ENCODE assay signal across 9 cellular contexts in the genomic region with DNA sequence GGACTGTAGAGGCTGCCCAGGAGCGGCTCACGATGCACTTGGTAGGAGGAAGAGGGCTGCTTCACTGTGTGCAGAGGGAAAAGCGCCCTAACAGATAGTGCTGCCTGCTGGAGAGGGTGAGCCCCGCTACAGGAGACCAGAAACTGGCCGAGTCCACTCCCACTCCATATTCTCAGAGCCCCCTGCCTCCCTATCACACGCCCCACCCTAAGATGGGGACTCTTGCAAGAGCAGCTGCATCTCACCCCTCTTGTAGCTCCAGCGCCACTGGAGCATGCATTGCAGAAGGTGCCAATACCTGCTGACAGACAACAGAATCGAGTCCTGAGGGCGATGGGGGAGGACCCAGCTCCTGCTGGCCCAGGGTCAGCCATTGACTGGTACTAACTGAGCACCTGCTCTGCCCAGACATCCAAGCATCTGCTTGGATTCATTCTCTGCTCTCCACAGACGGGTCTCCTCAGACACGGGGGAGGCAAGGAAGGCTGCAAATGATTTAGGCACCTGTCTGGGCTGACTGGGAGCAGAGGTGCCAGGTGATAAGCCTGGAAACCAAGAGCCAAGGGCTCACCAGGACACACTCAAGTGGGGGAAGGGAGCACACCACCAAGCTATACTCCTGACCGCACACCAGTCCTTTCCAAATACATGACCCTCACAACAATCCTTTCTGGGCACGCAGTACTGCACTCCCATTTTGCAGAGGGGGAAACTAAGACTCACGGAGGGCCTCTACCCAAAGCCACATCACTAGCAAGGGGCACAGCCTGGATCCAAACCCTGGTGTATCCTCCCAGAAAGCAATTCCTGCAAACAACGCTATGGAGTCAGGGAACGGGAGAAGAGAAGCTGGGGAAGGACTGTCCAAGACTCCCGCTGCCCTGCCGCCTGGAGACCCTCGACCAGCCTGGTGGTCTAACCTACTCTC. TPM values are rescaled to one million over a fixed set of nuclear protein-coding genes. Genes with fewer than 3 reads are reported as not detected.
DNase-seq lines count a peak whose midpoint lies in the region; ATAC-seq, FAIRE-seq and TF ChIP-seq lines count a peak whose summit lies in the region.
"Had no signal": no experiment of that assay in that cellular context is flagged by ENCODE, and none has a peak within 500 bp of the region (broad histone marks: within the 10 kb centered on the region; RNA-seq: fewer than 3 reads in every experiment).

No MANE protein-coding gene starts in this region.

- H3K4me1 Mint-ChIP-seq in activated naive CD4-positive, alpha-beta T cell treated with anti-CD3 and anti-CD28 coated beads, Interleukin-2, amount 10 ng/mL, durations not matched to agents 7 days and 5 days, result peaks cover 47% of the 10 kb centered on the region
- peaks cover 20% of the 10 kb centered on the region for H3K4me1 Mint-ChIP-seq in astrocyte (ENCODE audit: low read depth, unreplicated experiment)

- no peak for FAIRE-seq in astrocyte (lab: Jason Lieb, UNC)

- peaks cover 60% of the 10 kb centered on the region for H3K79me2 ChIP-seq in astrocyte (ENCODE audit: insufficient read depth, low read length)

- no peak for TF ChIP-seq EP300 in upper lobe of left lung (IDR thresholded peaks at IDR 0.05)

- H3K9me3 Mint-ChIP-seq in activated naive CD4-positive, alpha-beta T cell treated with anti-CD3 and anti-CD28 coated beads, Interleukin-2, amount 10 ng/mL, durations not matched to agents 7 days and 5 days, result no peaks in the 10 kb centered on the region
- H3K9me3 Mint-ChIP-seq in astrocyte (ENCODE audit: unreplicated experiment), result peaks cover 4% of the 10 kb centered on the region

- 57 to 59% methylated on average over 14 to 19 of the region's 19 CpGs for WGBS in upper lobe of left lung, 2 donors

- peak overlapping the region; percentile 94 for H3K4me2 ChIP-seq in astrocyte (ENCODE audit: low read length)

- no peak for TF ChIP-seq POLR2A in upper lobe of left lung (IDR thresholded peaks at IDR 0.05)

- H3K27ac Mint-ChIP-seq in activated naive CD4-positive, alpha-beta T cell treated with anti-CD3 and anti-CD28 coated beads, Interleukin-2, amount 10 ng/mL, durations not matched to agents 7 days and 5 days, result peak overlapping the region; percentile 70
- H3K27ac Mint-ChIP-seq in astrocyte (ENCODE audit: unreplicated experiment), result peak overlapping the region; percentile 41

- H3K36me3 ChIP-seq in astrocyte (ENCODE audit: insufficient read depth, low read length) (no peaks in the 10 kb centered on the region), lower lobe of right lung (no peaks in the 10 kb centered on the region), upper lobe of left lung (no peaks in the 10 kb centered on the region)

- no peaks in the 10 kb centered on the region for H3K27me3 ChIP-seq in astrocyte (ENCODE audit: insufficient read depth, low read length)
- no peaks in the 10 kb centered on the region for H3K27me3 ChIP-seq in lower lobe of right lung (ENCODE audit: low read depth)
- no peaks in the 10 kb centered on the region for H3K27me3 ChIP-seq in upper lobe of left lung

- no peaks in the 10 kb centered on the region for H3K36me3 Mint-ChIP-seq in activated naive CD4-positive, alpha-beta T cell treated with anti-CD3 and anti-CD28 coated beads, Interleukin-2, amount 10 ng/mL, durations not matched to agents 7 days and 5 days
- H3K36me3 Mint-ChIP-seq in astrocyte (ENCODE audit: low read depth, unreplicated experiment), result no peaks in the 10 kb centered on the region

- no peaks in the 10 kb centered on the region for H3K9me3 ChIP-seq in astrocyte (ENCODE audit: insufficient read depth, low read depth, low read length)
- H3K9me3 ChIP-seq in lower lobe of right lung, result no peaks in the 10 kb centered on the region
- H3K9me3 ChIP-seq in upper lobe of left lung, result no peaks in the 10 kb centered on the region

- H3K9ac ChIP-seq in astrocyte (ENCODE audit: low read length), result peak overlapping the region; percentile 87

- ATAC-seq in lower lobe of right lung (no peak), upper lobe of left lung (ENCODE audit: low FRiP score in 2 of 2) (no peak)
- ATAC-seq: activated CD4-positive, CD25-positive, alpha-beta regulatory T cell treated with anti-CD3 and anti-CD28 coated beads, Interleukin-2, amount 50 U/mL, for 24 hours had no signal

- intact Hi-C loops in lower lobe of right lung (cut with DNase I), result no loop called here

- peak overlapping the region; percentile 81 for H2AFZ ChIP-seq in astrocyte (ENCODE audit: low read depth, low read length)

- H3K27ac ChIP-seq in astrocyte (ENCODE audit: low read depth, low read length), result no peak overlapping the region
- H3K27ac ChIP-seq in lower lobe of right lung, result peak overlapping the region; percentile 89
- H3K27ac ChIP-seq in upper lobe of left lung, result peak overlapping the region; percentile 88 to 100 (median 100)

- peak overlapping the region; percentile 95 for H3K4me3 Mint-ChIP-seq in activated naive CD4-positive, alpha-beta T cell treated with anti-CD3 and anti-CD28 coated beads, Interleukin-2, amount 10 ng/mL, durations not matched to agents 7 days and 5 days
- peak overlapping the region; percentile 95 for H3K4me3 Mint-ChIP-seq in astrocyte (ENCODE audit: unreplicated experiment)

- DNase-seq in activated naive CD4-positive, alpha-beta T cell treated with anti-CD3 and anti-CD28 coated beads, Interleukin-2, amount 10 ng/mL, durations not matched to agents 7 days and 5 days, result no peak
- no peak for DNase-seq in activated naive CD4-positive, alpha-beta T cell (lab: John Stamatoyannopoulos, UW)
- DNase-seq in astrocyte (ENCODE audit: low read depth) (no peak), lower lobe of right lung (no peak), upper lobe of left lung (no peak), GM19238 (ENCODE audit: insufficient read length, low spot score) (no peak), NCI-H187 (lab: John Stamatoyannopoulos, UW) (no peak)
- DNase-seq in stimulated activated CD4-positive, alpha-beta T cell treated with anti-CD3 and anti-CD28 coated beads, Interleukin-4, amount 100 ng/mL, for 24 hours, result no peak

- H3K27me3 Mint-ChIP-seq in activated naive CD4-positive, alpha-beta T cell treated with anti-CD3 and anti-CD28 coated beads, Interleukin-2, amount 10 ng/mL, durations not matched to agents 7 days and 5 days, result peaks cover 7% of the 10 kb centered on the region
- H3K27me3 Mint-ChIP-seq in astrocyte (ENCODE audit: low read depth, unreplicated experiment), result no peaks in the 10 kb centered on the region

- TF ChIP-seq CTCF in astrocyte (IDR thresholded peaks at IDR 0.05; ENCODE audit: insufficient read depth, low read depth, low read length) (no peak), lower lobe of right lung (IDR thresholded peaks at IDR 0.05) (no peak), upper lobe of left lung (IDR thresholded peaks at IDR 0.05) (no peak)

- CTCF ChIA-PET in activated naive CD4-positive, alpha-beta T cell treated with anti-CD3 and anti-CD28 coated beads, Interleukin-2, amount 10 ng/mL, durations not matched to agents 7 days and 5 days (lab: Charles Lee), result no interaction called here

- H4K20me1 ChIP-seq in astrocyte (ENCODE audit: insufficient read depth, low read length), result peaks cover 50% of the 10 kb centered on the region

- H3K4me3 ChIP-seq in astrocyte (ENCODE audit: insufficient read depth, low read depth, low read length) (peak overlapping the region; percentile 94), lower lobe of right lung (peak overlapping the region; percentile 99), upper lobe of left lung (peak overlapping the region; percentile 83 to 100 (median 97))

- H3K4me1 ChIP-seq in astrocyte (ENCODE audit: insufficient read depth, low read length) (peaks cover 12% of the 10 kb centered on the region), lower lobe of right lung (peaks cover 55% of the 10 kb centered on the region), upper lobe of left lung (peaks cover 40 to 57% (median 50%) of the 10 kb centered on the region in 4 donors)

RNA-seq across cellular contexts. Expression of a gene that starts 1.6 kb away (rescaled TPM):
- total RNA-seq in astrocyte, result 45.9 and 48.2 TPM in 2 replicates
- total RNA-seq in lower lobe of right lung, result 34.9 TPM
- total RNA-seq in upper lobe of left lung, result 10 to 100 TPM; 33.8 to 50.1 (median 45.1) TPM
